In the genomic region with DNA sequence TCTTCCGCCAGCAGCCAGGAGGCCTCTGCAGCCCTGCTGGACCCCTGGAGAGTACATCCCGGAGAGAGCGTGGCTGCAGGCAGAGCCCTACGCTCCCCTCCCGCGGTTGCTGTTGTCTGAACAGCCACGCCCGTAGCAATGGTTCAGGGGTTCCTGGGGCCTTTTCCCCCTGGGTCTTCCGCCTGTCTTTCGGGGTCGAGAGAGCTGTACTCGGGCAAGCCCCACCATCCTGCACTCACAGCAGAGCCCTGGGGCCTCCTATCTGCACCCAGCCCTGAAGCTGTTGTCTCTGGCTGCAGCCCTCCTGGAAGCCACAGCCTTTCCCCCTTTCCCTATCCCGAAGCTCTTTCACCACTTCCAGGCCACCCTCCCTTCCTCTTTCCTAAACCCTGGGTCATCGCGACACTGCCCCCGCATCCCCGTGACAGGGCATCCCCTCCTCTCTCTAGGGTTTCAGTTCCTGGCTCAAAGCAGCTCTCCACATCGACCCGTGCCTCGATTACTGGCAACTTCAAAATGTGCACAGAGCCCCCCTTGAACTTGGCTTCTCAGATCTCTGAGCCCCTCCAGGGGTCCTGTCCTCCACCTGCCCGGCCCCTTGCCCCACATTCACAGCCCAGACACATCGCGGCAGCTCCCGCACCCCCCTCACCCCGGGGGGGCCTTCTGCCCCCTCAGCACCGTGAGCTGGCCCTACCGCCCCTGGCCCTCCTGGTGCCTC, we compare ENCODE assay signal across 1 cellular context.
TF ChIP-seq lines count a peak whose summit lies in the region.

No MANE protein-coding gene starts in this region.

TF ChIP-seq in K562, 482 proteins besides CTCF, POLR2A, EP300 and RAD21 (continued from another document):
- TF ChIP-seq, protein P1, sequence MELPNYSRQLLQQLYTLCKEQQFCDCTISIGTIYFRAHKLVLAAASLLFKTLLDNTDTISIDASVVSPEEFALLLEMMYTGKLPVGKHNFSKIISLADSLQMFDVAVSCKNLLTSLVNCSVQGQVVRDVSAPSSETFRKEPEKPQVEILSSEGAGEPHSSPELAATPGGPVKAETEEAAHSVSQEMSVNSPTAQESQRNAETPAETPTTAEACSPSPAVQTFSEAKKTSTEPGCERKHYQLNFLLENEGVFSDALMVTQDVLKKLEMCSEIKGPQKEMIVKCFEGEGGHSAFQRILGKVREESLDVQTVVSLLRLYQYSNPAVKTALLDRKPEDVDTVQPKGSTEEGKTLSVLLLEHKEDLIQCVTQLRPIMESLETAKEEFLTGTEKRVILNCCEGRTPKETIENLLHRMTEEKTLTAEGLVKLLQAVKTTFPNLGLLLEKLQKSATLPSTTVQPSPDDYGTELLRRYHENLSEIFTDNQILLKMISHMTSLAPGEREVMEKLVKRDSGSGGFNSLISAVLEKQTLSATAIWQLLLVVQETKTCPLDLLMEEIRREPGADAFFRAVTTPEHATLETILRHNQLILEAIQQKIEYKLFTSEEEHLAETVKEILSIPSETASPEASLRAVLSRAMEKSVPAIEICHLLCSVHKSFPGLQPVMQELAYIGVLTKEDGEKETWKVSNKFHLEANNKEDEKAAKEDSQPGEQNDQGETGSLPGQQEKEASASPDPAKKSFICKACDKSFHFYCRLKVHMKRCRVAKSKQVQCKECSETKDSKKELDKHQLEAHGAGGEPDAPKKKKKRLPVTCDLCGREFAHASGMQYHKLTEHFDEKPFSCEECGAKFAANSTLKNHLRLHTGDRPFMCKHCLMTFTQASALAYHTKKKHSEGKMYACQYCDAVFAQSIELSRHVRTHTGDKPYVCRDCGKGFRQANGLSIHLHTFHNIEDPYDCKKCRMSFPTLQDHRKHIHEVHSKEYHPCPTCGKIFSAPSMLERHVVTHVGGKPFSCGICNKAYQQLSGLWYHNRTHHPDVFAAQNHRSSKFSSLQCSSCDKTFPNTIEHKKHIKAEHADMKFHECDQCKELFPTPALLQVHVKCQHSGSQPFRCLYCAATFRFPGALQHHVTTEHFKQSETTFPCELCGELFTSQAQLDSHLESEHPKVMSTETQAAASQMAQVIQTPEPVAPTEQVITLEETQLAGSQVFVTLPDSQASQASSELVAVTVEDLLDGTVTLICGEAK (IDR thresholded peaks at IDR 0.05): no peak
- TF ChIP-seq, protein P1 (CRISPR knock-in tag; IDR thresholded peaks at IDR 0.05): no peak
- TF ChIP-seq, protein P2, sequence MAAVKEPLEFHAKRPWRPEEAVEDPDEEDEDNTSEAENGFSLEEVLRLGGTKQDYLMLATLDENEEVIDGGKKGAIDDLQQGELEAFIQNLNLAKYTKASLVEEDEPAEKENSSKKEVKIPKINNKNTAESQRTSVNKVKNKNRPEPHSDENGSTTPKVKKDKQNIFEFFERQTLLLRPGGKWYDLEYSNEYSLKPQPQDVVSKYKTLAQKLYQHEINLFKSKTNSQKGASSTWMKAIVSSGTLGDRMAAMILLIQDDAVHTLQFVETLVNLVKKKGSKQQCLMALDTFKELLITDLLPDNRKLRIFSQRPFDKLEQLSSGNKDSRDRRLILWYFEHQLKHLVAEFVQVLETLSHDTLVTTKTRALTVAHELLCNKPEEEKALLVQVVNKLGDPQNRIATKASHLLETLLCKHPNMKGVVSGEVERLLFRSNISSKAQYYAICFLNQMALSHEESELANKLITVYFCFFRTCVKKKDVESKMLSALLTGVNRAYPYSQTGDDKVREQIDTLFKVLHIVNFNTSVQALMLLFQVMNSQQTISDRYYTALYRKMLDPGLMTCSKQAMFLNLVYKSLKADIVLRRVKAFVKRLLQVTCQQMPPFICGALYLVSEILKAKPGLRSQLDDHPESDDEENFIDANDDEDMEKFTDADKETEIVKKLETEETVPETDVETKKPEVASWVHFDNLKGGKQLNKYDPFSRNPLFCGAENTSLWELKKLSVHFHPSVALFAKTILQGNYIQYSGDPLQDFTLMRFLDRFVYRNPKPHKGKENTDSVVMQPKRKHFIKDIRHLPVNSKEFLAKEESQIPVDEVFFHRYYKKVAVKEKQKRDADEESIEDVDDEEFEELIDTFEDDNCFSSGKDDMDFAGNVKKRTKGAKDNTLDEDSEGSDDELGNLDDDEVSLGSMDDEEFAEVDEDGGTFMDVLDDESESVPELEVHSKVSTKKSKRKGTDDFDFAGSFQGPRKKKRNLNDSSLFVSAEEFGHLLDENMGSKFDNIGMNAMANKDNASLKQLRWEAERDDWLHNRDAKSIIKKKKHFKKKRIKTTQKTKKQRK (IDR thresholded peaks at IDR 0.05; ENCODE audit: borderline replicate concordance, low read depth, low read length): no peak
- TF ChIP-seq MAFK (IDR thresholded peaks at IDR 0.05; ENCODE audit: low read length) (no peak), MIER1 (IDR thresholded peaks at IDR 0.05; ENCODE audit: low read depth) (no peak), SAFB (IDR thresholded peaks at IDR 0.05; ENCODE audit: borderline replicate concordance, low read depth, low read length) (no peak)
- TF ChIP-seq, protein P3, sequence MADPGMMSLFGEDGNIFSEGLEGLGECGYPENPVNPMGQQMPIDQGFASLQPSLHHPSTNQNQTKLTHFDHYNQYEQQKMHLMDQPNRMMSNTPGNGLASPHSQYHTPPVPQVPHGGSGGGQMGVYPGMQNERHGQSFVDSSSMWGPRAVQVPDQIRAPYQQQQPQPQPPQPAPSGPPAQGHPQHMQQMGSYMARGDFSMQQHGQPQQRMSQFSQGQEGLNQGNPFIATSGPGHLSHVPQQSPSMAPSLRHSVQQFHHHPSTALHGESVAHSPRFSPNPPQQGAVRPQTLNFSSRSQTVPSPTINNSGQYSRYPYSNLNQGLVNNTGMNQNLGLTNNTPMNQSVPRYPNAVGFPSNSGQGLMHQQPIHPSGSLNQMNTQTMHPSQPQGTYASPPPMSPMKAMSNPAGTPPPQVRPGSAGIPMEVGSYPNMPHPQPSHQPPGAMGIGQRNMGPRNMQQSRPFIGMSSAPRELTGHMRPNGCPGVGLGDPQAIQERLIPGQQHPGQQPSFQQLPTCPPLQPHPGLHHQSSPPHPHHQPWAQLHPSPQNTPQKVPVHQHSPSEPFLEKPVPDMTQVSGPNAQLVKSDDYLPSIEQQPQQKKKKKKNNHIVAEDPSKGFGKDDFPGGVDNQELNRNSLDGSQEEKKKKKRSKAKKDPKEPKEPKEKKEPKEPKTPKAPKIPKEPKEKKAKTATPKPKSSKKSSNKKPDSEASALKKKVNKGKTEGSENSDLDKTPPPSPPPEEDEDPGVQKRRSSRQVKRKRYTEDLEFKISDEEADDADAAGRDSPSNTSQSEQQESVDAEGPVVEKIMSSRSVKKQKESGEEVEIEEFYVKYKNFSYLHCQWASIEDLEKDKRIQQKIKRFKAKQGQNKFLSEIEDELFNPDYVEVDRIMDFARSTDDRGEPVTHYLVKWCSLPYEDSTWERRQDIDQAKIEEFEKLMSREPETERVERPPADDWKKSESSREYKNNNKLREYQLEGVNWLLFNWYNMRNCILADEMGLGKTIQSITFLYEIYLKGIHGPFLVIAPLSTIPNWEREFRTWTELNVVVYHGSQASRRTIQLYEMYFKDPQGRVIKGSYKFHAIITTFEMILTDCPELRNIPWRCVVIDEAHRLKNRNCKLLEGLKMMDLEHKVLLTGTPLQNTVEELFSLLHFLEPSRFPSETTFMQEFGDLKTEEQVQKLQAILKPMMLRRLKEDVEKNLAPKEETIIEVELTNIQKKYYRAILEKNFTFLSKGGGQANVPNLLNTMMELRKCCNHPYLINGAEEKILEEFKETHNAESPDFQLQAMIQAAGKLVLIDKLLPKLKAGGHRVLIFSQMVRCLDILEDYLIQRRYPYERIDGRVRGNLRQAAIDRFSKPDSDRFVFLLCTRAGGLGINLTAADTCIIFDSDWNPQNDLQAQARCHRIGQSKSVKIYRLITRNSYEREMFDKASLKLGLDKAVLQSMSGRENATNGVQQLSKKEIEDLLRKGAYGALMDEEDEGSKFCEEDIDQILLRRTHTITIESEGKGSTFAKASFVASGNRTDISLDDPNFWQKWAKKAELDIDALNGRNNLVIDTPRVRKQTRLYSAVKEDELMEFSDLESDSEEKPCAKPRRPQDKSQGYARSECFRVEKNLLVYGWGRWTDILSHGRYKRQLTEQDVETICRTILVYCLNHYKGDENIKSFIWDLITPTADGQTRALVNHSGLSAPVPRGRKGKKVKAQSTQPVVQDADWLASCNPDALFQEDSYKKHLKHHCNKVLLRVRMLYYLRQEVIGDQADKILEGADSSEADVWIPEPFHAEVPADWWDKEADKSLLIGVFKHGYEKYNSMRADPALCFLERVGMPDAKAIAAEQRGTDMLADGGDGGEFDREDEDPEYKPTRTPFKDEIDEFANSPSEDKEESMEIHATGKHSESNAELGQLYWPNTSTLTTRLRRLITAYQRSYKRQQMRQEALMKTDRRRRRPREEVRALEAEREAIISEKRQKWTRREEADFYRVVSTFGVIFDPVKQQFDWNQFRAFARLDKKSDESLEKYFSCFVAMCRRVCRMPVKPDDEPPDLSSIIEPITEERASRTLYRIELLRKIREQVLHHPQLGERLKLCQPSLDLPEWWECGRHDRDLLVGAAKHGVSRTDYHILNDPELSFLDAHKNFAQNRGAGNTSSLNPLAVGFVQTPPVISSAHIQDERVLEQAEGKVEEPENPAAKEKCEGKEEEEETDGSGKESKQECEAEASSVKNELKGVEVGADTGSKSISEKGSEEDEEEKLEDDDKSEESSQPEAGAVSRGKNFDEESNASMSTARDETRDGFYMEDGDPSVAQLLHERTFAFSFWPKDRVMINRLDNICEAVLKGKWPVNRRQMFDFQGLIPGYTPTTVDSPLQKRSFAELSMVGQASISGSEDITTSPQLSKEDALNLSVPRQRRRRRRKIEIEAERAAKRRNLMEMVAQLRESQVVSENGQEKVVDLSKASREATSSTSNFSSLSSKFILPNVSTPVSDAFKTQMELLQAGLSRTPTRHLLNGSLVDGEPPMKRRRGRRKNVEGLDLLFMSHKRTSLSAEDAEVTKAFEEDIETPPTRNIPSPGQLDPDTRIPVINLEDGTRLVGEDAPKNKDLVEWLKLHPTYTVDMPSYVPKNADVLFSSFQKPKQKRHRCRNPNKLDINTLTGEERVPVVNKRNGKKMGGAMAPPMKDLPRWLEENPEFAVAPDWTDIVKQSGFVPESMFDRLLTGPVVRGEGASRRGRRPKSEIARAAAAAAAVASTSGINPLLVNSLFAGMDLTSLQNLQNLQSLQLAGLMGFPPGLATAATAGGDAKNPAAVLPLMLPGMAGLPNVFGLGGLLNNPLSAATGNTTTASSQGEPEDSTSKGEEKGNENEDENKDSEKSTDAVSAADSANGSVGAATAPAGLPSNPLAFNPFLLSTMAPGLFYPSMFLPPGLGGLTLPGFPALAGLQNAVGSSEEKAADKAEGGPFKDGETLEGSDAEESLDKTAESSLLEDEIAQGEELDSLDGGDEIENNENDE (IDR thresholded peaks at IDR 0.05; ENCODE audit: low read depth, low read length): no peak
- TF ChIP-seq, protein P4, sequence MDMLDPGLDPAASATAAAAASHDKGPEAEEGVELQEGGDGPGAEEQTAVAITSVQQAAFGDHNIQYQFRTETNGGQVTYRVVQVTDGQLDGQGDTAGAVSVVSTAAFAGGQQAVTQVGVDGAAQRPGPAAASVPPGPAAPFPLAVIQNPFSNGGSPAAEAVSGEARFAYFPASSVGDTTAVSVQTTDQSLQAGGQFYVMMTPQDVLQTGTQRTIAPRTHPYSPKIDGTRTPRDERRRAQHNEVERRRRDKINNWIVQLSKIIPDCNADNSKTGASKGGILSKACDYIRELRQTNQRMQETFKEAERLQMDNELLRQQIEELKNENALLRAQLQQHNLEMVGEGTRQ (CRISPR knock-in tag; IDR thresholded peaks at IDR 0.05): no peak
